In genomic region chr18:14470446-14470845, GRCh38 we compare ENCODE assay signal across 8 cellular contexts.
A peak's percentile ranks its signal among the peaks of the same experiment; 100 is the strongest.
DNase-seq lines count a peak whose midpoint lies in the region; ATAC-seq and TF ChIP-seq lines count a peak whose summit lies in the region.
"Not testable (repeated sequence)": the region's sequence is repeated elsewhere in the genome, so short reads cannot be mapped to it uniquely, and the experiment has no call there.

No MANE protein-coding gene starts in this region.

- H3K4me3 ChIP-seq in RWPE2 (ENCODE audit: severe bottlenecking); fibroblast of the aortic adventitia (ENCODE audit: low read depth, low read length); osteoblast (ENCODE audit: insufficient read depth, low read length): not testable (repeated sequence)

- CTCF ChIA-PET in MCF 10A (lab: Yijun Ruan, JAX): not testable (repeated sequence)

- H4K20me1 ChIP-seq in osteoblast (ENCODE audit: insufficient read depth, low read length): not testable (repeated sequence)

- not testable (repeated sequence) for H3K4me1 ChIP-seq in RWPE2 (ENCODE audit: insufficient read depth, poor library complexity, severe bottlenecking)
- H3K4me1 ChIP-seq in osteoblast (ENCODE audit: insufficient read depth, low read length): peaks cover 10% of the 10 kb centered on the region

- not testable (repeated sequence) for H3K36me3 Mint-ChIP-seq in MCF 10A (ENCODE audit: insufficient read depth, unreplicated experiment)

- H3K27me3 Mint-ChIP-seq in MCF 10A (ENCODE audit: insufficient read depth, unreplicated experiment): not testable (repeated sequence)

- not testable (repeated sequence) for H3K36me3 ChIP-seq in RWPE2 (ENCODE audit: low read depth); osteoblast (ENCODE audit: insufficient read depth, low read length)

- POLR2A ChIA-PET in MCF 10A (lab: Yijun Ruan, JAX): not testable (repeated sequence)

- H3K4me3 Mint-ChIP-seq in MCF 10A (ENCODE audit: unreplicated experiment): not testable (repeated sequence)

- not testable (repeated sequence) for ATAC-seq in RWPE2 (ENCODE audit: low read depth)

- not testable (repeated sequence) for H2AFZ ChIP-seq in osteoblast (ENCODE audit: low read length)

- BruUV-seq in MCF 10A (replicated peaks; lab: Mats Ljungman, UMichigan): not testable (repeated sequence)

- intact Hi-C loops in MCF 10A (cut with micrococcal nuclease): not testable (repeated sequence)

- H3K27me3 ChIP-seq in RWPE2 (ENCODE audit: insufficient read depth, poor library complexity, severe bottlenecking); osteoblast (ENCODE audit: insufficient read depth, low read length): not testable (repeated sequence)

- H3K9me3 ChIP-seq in RWPE2 (ENCODE audit: severe bottlenecking); osteoblast (ENCODE audit: low read depth, low read length): not testable (repeated sequence)

- not testable (repeated sequence) for TF ChIP-seq CTCF in RWPE2 (IDR thresholded peaks at IDR 0.05; ENCODE audit: poor library complexity, severe bottlenecking); MCF 10A (IDR thresholded peaks at IDR 0.05; ENCODE audit: unreplicated experiment); fibroblast of the aortic adventitia (IDR thresholded peaks at IDR 0.05; ENCODE audit: insufficient read depth, low read length); osteoblast (IDR thresholded peaks at IDR 0.05; ENCODE audit: extremely low read depth, low read depth, low read length)

- H3K79me2 ChIP-seq in osteoblast (ENCODE audit: insufficient read depth, low read length): not testable (repeated sequence)

- peak overlapping the region; percentile 14 for H3K27ac Mint-ChIP-seq in MCF 10A (ENCODE audit: low read depth, unreplicated experiment)

- H3K9me3 Mint-ChIP-seq in MCF 10A (ENCODE audit: unreplicated experiment): not testable (repeated sequence)

- H3K4me2 ChIP-seq in osteoblast (ENCODE audit: insufficient read depth, low read length): peak overlapping the region; percentile 45

- in situ Hi-C loops in ACHN (cut with HindIII; ENCODE audit: low pct_ligation_motif_present, low pct_unique_long_range_greater_than_20kb, low sequenced_read_pairs): not testable (repeated sequence)

- peak overlapping the region; percentile 33 for H3K27ac ChIP-seq in RWPE2 (ENCODE audit: poor library complexity, severe bottlenecking)
- peak overlapping the region; percentile 75 for H3K27ac ChIP-seq in osteoblast (ENCODE audit: low read depth, low read length)

- peak; percentile 32 for DNase-seq in ACHN
- DNase-seq in HK-2 (ENCODE audit: unreplicated experiment): peak; percentile 12
- peak; percentile 31 for DNase-seq in NCI-H226
- DNase-seq in RWPE2 (ENCODE audit: low spot score); osteoblast (ENCODE audit: insufficient read length, low spot score, missing footprints): not testable (repeated sequence)
- peak; percentile 18 for DNase-seq in MCF 10A (ENCODE audit: unreplicated experiment)
- peak; percentile 19 for DNase-seq in fibroblast of the aortic adventitia (ENCODE audit: low read depth)
- DNase-seq in stromal cell of bone marrow (ENCODE audit: low read depth): peak; percentile 33

- H3K4me1 Mint-ChIP-seq in MCF 10A (ENCODE audit: insufficient read depth, unreplicated experiment): peaks cover 32% of the 10 kb centered on the region
